ENCODE assay signal across 18 cellular contexts in genomic region chr7:157429680-157430224, GRCh38.
DNase-seq lines count a peak whose midpoint lies in the region; ATAC-seq lines count a peak whose summit lies in the region.
"Had no signal": no experiment of that assay in that cellular context is flagged by ENCODE, and none has a peak within 500 bp of the region (broad histone marks: within the 10 kb centered on the region; RNA-seq: fewer than 3 reads in every experiment).

No MANE protein-coding gene starts in this region.

- H3K4me1 Mint-ChIP-seq in activated CD4-positive, alpha-beta memory T cell treated with anti-CD3 and anti-CD28 coated beads for 36 hours (ENCODE audit: low read depth) = peaks cover 14% of the 10 kb centered on the region
- peaks cover 19% of the 10 kb centered on the region for H3K4me1 Mint-ChIP-seq in activated CD4-positive, alpha-beta memory T cell treated with anti-CD3 and anti-CD28 coated beads, Interleukin-2, amount 10 ng/mL, durations not matched to agents 7 days and 5 days
- peaks cover 13% of the 10 kb centered on the region for H3K4me1 Mint-ChIP-seq in activated T-helper 17 cell treated with anti-CD3 and anti-CD28 coated beads, Interleukin-2, amount 50 U/mL, for 72 hours
- peaks cover 12 to 19% (median 14%) of the 10 kb centered on the region in 4 donors for H3K4me1 Mint-ChIP-seq in naive thymus-derived CD8-positive, alpha-beta T cell

- no peaks in the 10 kb centered on the region for H3K9me3 Mint-ChIP-seq in activated CD4-positive, alpha-beta memory T cell treated with anti-CD3 and anti-CD28 coated beads for 36 hours
- no peaks in the 10 kb centered on the region for H3K9me3 Mint-ChIP-seq in activated CD4-positive, alpha-beta memory T cell treated with anti-CD3 and anti-CD28 coated beads, Interleukin-2, amount 10 ng/mL, durations not matched to agents 7 days and 5 days
- H3K9me3 Mint-ChIP-seq in activated T-helper 17 cell treated with anti-CD3 and anti-CD28 coated beads, Interleukin-2, amount 50 U/mL, for 72 hours = no peaks in the 10 kb centered on the region
- H3K9me3 Mint-ChIP-seq in naive thymus-derived CD8-positive, alpha-beta T cell = no peaks in the 10 kb centered on the region
- H3K9me3 Mint-ChIP-seq: HFFc6 had no signal

- intact Hi-C loops in activated CD4-positive, alpha-beta memory T cell treated with anti-CD3 and anti-CD28 coated beads for 36 hours (cut with micrococcal nuclease) = loop anchor here (10.0 kb wide), 1 partner anchor 185 kb away; no protein-coding TSS in a partner anchor
- intact Hi-C loops in sciatic nerve (cut with DNase I) = loop anchor here (10.0 kb wide), 1 partner anchor 455 kb away; no protein-coding TSS in a partner anchor

- no peaks in the 10 kb centered on the region for H3K27me3 Mint-ChIP-seq in activated CD4-positive, alpha-beta memory T cell treated with anti-CD3 and anti-CD28 coated beads for 36 hours
- H3K27me3 Mint-ChIP-seq in activated CD4-positive, alpha-beta memory T cell treated with anti-CD3 and anti-CD28 coated beads, Interleukin-2, amount 10 ng/mL, durations not matched to agents 7 days and 5 days = no peaks in the 10 kb centered on the region
- H3K27me3 Mint-ChIP-seq in activated T-helper 17 cell treated with anti-CD3 and anti-CD28 coated beads, Interleukin-2, amount 50 U/mL, for 72 hours = no peaks in the 10 kb centered on the region
- H3K27me3 Mint-ChIP-seq in naive thymus-derived CD8-positive, alpha-beta T cell = no peaks in the 10 kb centered on the region
- H3K27me3 Mint-ChIP-seq: CD4-positive, CD25-positive, alpha-beta regulatory T cell had no signal

- peak; percentile 7 for DNase-seq in activated CD4-positive, alpha-beta memory T cell treated with anti-CD3 and anti-CD28 coated beads for 36 hours
- no peak for DNase-seq in activated CD4-positive, alpha-beta memory T cell treated with anti-CD3 and anti-CD28 coated beads, Interleukin-2, amount 10 ng/mL, durations not matched to agents 7 days and 5 days
- DNase-seq in epidermal melanocyte (ENCODE audit: insufficient read length, low spot score) (peak; percentile 8), sciatic nerve (ENCODE audit: low spot score) (peak; percentile 49), CD1c-positive myeloid dendritic cell (ENCODE audit: extremely low spot score) (no peak)
- no peak for DNase-seq in naive thymus-derived CD8-positive, alpha-beta T cell
- DNase-seq: GM23248, H9, HFFc6, KBM-7, MG63, NCI-H2029, NCI-H524 treated with DMSO at 0.1 percent for 48 hours, NCI-H774, PC-3 had no signal

- peak; percentile 60 for ATAC-seq in activated T-helper 17 cell treated with anti-CD3 and anti-CD28 coated beads, Interleukin-2, amount 50 U/mL, for 72 hours (replicated peaks)
- ATAC-seq in sciatic nerve = no peak
- no peak for ATAC-seq in naive thymus-derived CD8-positive, alpha-beta T cell
- no peak for ATAC-seq in GM19324 (IDR thresholded peaks at IDR 0.05; ENCODE audit: low FRiP score, unreplicated experiment)
- ATAC-seq: PC-3 had no signal

- no peak overlapping the region for H3K27ac Mint-ChIP-seq in activated CD4-positive, alpha-beta memory T cell treated with anti-CD3 and anti-CD28 coated beads for 36 hours
- no peak overlapping the region for H3K27ac Mint-ChIP-seq in activated CD4-positive, alpha-beta memory T cell treated with anti-CD3 and anti-CD28 coated beads, Interleukin-2, amount 10 ng/mL, durations not matched to agents 7 days and 5 days
- H3K27ac Mint-ChIP-seq in activated T-helper 17 cell treated with anti-CD3 and anti-CD28 coated beads, Interleukin-2, amount 50 U/mL, for 72 hours = peak overlapping the region; percentile 33
- peak overlapping the region in 2 of 10 donors; percentile 15 to 51 for H3K27ac Mint-ChIP-seq in naive thymus-derived CD8-positive, alpha-beta T cell
- H3K27ac Mint-ChIP-seq: CD4-positive, CD25-positive, alpha-beta regulatory T cell; H9; HFFc6 had no signal

- POLR2A ChIA-PET in activated CD4-positive, alpha-beta memory T cell treated with anti-CD3 and anti-CD28 coated beads for 36 hours (lab: Charles Lee) = no interaction called here
- POLR2A ChIA-PET in activated CD4-positive, alpha-beta memory T cell treated with anti-CD3 and anti-CD28 coated beads, Interleukin-2, amount 10 ng/mL, durations not matched to agents 7 days and 5 days (lab: Charles Lee) = no interaction called here
- POLR2A ChIA-PET in naive thymus-derived CD8-positive, alpha-beta T cell (lab: Charles Lee) = interaction anchor here (1.4 kb wide), 1 partner anchor 72 kb away, joined by 4 read pairs; no protein-coding TSS in a partner anchor

- CTCF ChIA-PET in activated CD4-positive, alpha-beta memory T cell treated with anti-CD3 and anti-CD28 coated beads for 36 hours (lab: Charles Lee) = no interaction called here
- CTCF ChIA-PET in activated CD4-positive, alpha-beta memory T cell treated with anti-CD3 and anti-CD28 coated beads, Interleukin-2, amount 10 ng/mL, durations not matched to agents 7 days and 5 days (lab: Charles Lee) = interaction anchor here (1.4 kb wide), 1 partner anchor 45 kb away, joined by 4 read pairs; no protein-coding TSS in a partner anchor

- no peaks in the 10 kb centered on the region for H3K36me3 Mint-ChIP-seq in activated CD4-positive, alpha-beta memory T cell treated with anti-CD3 and anti-CD28 coated beads for 36 hours
- H3K36me3 Mint-ChIP-seq in activated CD4-positive, alpha-beta memory T cell treated with anti-CD3 and anti-CD28 coated beads, Interleukin-2, amount 10 ng/mL, durations not matched to agents 7 days and 5 days (ENCODE audit: low read depth) = no peaks in the 10 kb centered on the region
- H3K36me3 Mint-ChIP-seq in activated T-helper 17 cell treated with anti-CD3 and anti-CD28 coated beads, Interleukin-2, amount 50 U/mL, for 72 hours (ENCODE audit: low read depth) = no peaks in the 10 kb centered on the region
- no peaks in the 10 kb centered on the region for H3K36me3 Mint-ChIP-seq in naive thymus-derived CD8-positive, alpha-beta T cell
- H3K36me3 Mint-ChIP-seq: CD4-positive, CD25-positive, alpha-beta regulatory T cell had no signal

- H3K4me3 Mint-ChIP-seq in activated CD4-positive, alpha-beta memory T cell treated with anti-CD3 and anti-CD28 coated beads for 36 hours = no peak overlapping the region
- no peak overlapping the region for H3K4me3 Mint-ChIP-seq in activated CD4-positive, alpha-beta memory T cell treated with anti-CD3 and anti-CD28 coated beads, Interleukin-2, amount 10 ng/mL, durations not matched to agents 7 days and 5 days
- H3K4me3 Mint-ChIP-seq in activated T-helper 17 cell treated with anti-CD3 and anti-CD28 coated beads, Interleukin-2, amount 50 U/mL, for 72 hours = no peak overlapping the region
- H3K4me3 Mint-ChIP-seq in naive thymus-derived CD8-positive, alpha-beta T cell = no peak overlapping the region
- H3K4me3 Mint-ChIP-seq: CD4-positive, CD25-positive, alpha-beta regulatory T cell; H9; HFFc6 had no signal

Comparison
In these comparisons a context has a peak if more than half of its experiments do, and no peak if none do; other contexts are left out.
1. DNase-seq: peak in activated CD4-positive, alpha-beta memory T cell treated with anti-CD3 and anti-CD28 coated beads for 36 hours (single experiment), epidermal melanocyte (single experiment) and sciatic nerve (single experiment); none in activated CD4-positive, alpha-beta memory T cell treated with anti-CD3 and anti-CD28 coated beads, Interleukin-2, amount 10 ng/mL, durations not matched to agents 7 days and 5 days (single experiment), naive thymus-derived CD8-positive, alpha-beta T cell (0 of 10) and CD1c-positive myeloid dendritic cell (single experiment).